ENCODE assay signal across 32 cellular contexts in the genomic region with DNA sequence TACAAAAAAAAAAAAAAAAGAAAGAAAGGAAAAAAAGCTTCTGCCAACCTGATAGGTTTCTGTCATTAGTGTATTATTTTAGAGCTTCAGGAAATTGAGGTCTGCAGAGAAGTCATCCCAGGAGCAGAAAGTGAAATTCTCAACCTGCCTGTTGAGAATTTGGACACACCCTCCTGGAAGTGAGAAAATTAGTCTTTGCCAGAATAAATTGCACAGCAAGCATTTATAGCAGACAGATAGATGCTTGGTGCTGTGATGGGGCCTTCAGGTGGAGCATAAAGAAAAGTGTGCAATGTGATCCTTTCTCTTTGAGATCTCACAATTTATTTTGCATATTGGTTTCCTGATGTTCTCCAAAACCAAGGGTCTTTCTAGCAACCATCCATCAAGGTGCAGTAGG.
"Had no signal": no experiment of that assay in that cellular context is flagged by ENCODE, and none has a peak within 500 bp of the region (broad histone marks: within the 10 kb centered on the region; RNA-seq: fewer than 3 reads in every experiment).

No MANE protein-coding gene starts in this region.

- ATAC-seq: activated CD4-positive, CD25-positive, alpha-beta regulatory T cell treated with anti-CD3 and anti-CD28 coated beads, Interleukin-2, amount 50 U/mL, for 24 hours; heart right ventricle; left lung; lower lobe of right lung; sciatic nerve; upper lobe of right lung had no signal

- H3K9me3 ChIP-seq: breast epithelium, esophagus squamous epithelium, heart right ventricle, left lung, lower lobe of right lung, suprapubic skin, tibial artery, upper lobe of right lung had no signal

- FAIRE-seq: endometrium, TTC549 had no signal

- H3K4me3 ChIP-seq: breast epithelium, esophagus squamous epithelium, heart right ventricle, left lung, lower lobe of right lung, skin epidermis, suprapubic skin, tibial artery, upper lobe of right lung had no signal

- H3K27ac Mint-ChIP-seq: activated CD4-positive, alpha-beta memory T cell treated with anti-CD3 and anti-CD28 coated beads for 36 hours; activated naive CD4-positive, alpha-beta T cell treated with anti-CD3 and anti-CD28 coated beads, Interleukin-2, amount 10 ng/mL, durations not matched to agents 7 days and 5 days; activated T-helper 1 cell treated with anti-CD3 and anti-CD28 coated beads, Interleukin-12 subunit alpha, Interleukin-12 subunit beta, Interleukin-2, Interleukin-4 antibody, amounts not matched to agents 30 ng/mL and 10 ng/mL and 1 ng/mL, durations not matched to agents 14 hours and 24 hours and 36 hours; dendritic cell treated with granulocyte-macrophage colony-stimulating factor and Interleukin-4, amounts not matched to agents 40 ng/mL and 50 ng/mL, for 4 days had no signal

- H3K36me3 ChIP-seq: breast epithelium had no signal

- H3K27me3 ChIP-seq: breast epithelium, esophagus squamous epithelium, heart right ventricle, left lung, suprapubic skin, tibial artery, upper lobe of right lung had no signal

- H3K27me3 Mint-ChIP-seq: activated CD4-positive, alpha-beta memory T cell treated with anti-CD3 and anti-CD28 coated beads for 36 hours; activated naive CD4-positive, alpha-beta T cell treated with anti-CD3 and anti-CD28 coated beads, Interleukin-2, amount 10 ng/mL, durations not matched to agents 7 days and 5 days; dendritic cell treated with granulocyte-macrophage colony-stimulating factor and Interleukin-4, amounts not matched to agents 40 ng/mL and 50 ng/mL, for 4 days had no signal

- DNase-seq: activated CD4-positive, alpha-beta memory T cell treated with anti-CD3 and anti-CD28 coated beads for 36 hours; activated CD4-positive, alpha-beta T cell treated with anti-CD3 and anti-CD28 coated beads for 48 hours; activated CD8-positive, alpha-beta memory T cell treated with anti-CD3 and anti-CD28 coated beads, Interleukin-2, amount 50 U/mL, for 4 hours; activated gamma-delta T cell; activated naive CD4-positive, alpha-beta T cell treated with anti-CD3 and anti-CD28 coated beads, Interleukin-2, amount 10 ng/mL, durations not matched to agents 7 days and 5 days; activated T-cell treated with anti-CD3 and anti-CD28 coated beads, Interleukin-2, amount 50 U/mL, for 1 hour; amniotic stem cell; central memory CD4-positive, alpha-beta T cell; esophagus squamous epithelium; foreskin melanocyte; heart right ventricle; left lung; lower lobe of right lung; posterior cingulate gyrus; stimulated activated CD4-positive, alpha-beta T cell treated with anti-CD3 and anti-CD28 coated beads, Interleukin-1b, Interleukin-23, amount 100 ng/mL, for 48 hours; stimulated activated CD4-positive, alpha-beta T cell treated with anti-CD3 and anti-CD28 coated beads, Interleukin-4, amount 100 ng/mL, for 4 hours; stimulated activated CD8-positive, alpha-beta memory T cell treated with anti-CD3 and anti-CD28 coated beads, Interleukin-4, amount 100 ng/mL, for 48 hours; stimulated activated naive CD4-positive, alpha-beta T cell; tibial artery; upper lobe of right lung had no signal

- H3K27ac ChIP-seq: breast epithelium, epithelial cell of prostate, esophagus squamous epithelium, heart right ventricle, left lung, lower lobe of right lung, skin epidermis, suprapubic skin, tibial artery, upper lobe of right lung, VCaP had no signal

- H3K4me3 Mint-ChIP-seq: activated CD4-positive, alpha-beta memory T cell treated with anti-CD3 and anti-CD28 coated beads for 36 hours; activated naive CD4-positive, alpha-beta T cell treated with anti-CD3 and anti-CD28 coated beads, Interleukin-2, amount 10 ng/mL, durations not matched to agents 7 days and 5 days; activated T-helper 1 cell treated with anti-CD3 and anti-CD28 coated beads, Interleukin-12 subunit alpha, Interleukin-12 subunit beta, Interleukin-2, Interleukin-4 antibody, amounts not matched to agents 30 ng/mL and 10 ng/mL and 1 ng/mL, durations not matched to agents 14 hours and 24 hours and 36 hours; dendritic cell treated with granulocyte-macrophage colony-stimulating factor and Interleukin-4, amounts not matched to agents 40 ng/mL and 50 ng/mL, for 4 days; nephron had no signal

- H3K9me3 Mint-ChIP-seq: activated CD4-positive, alpha-beta memory T cell treated with anti-CD3 and anti-CD28 coated beads for 36 hours; activated naive CD4-positive, alpha-beta T cell treated with anti-CD3 and anti-CD28 coated beads, Interleukin-2, amount 10 ng/mL, durations not matched to agents 7 days and 5 days; activated T-helper 1 cell treated with anti-CD3 and anti-CD28 coated beads, Interleukin-12 subunit alpha, Interleukin-12 subunit beta, Interleukin-2, Interleukin-4 antibody, amounts not matched to agents 30 ng/mL and 10 ng/mL and 1 ng/mL, durations not matched to agents 14 hours and 24 hours and 36 hours; dendritic cell treated with granulocyte-macrophage colony-stimulating factor and Interleukin-4, amounts not matched to agents 40 ng/mL and 50 ng/mL, for 4 days; nephron had no signal

- H3K4me1 ChIP-seq: breast epithelium had no signal
